Comparison of ENCODE assay signal across 8 cellular contexts in the genomic region with DNA sequence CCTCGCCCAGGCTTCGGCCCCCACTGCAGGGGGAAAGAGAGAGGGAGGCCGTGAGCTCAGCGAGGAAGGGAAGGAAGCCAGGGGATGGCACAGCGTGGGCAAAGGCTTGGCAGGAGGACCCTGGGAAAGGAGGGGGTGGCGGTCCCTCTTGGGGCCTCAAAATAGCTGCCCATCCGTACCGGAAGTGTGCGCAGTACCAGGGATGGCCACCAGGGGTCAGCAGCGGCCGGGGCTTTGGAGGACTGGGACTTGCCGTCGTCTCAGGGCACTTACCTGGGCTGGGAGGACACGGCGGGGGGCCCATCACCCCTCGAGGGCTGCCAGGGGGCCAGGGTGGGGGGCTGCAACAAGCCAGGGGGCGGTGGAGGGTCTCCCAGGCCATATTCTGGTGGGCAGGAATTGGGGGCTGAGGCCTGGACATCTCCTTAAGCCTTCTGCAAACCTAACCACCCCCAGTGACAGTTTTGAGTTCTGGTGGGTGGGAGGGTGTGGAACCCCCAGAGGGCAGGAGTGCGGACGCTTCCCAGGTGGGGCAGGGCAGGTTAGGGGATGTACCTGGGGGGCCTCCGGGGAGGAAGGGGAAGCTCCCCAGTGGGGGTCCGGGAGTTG. TPM values are rescaled to one million over a fixed set of nuclear protein-coding genes. Genes with fewer than 3 reads are reported as not detected.
DNase-seq lines count a peak whose midpoint lies in the region; ATAC-seq, FAIRE-seq and TF ChIP-seq lines count a peak whose summit lies in the region.

No MANE protein-coding gene starts in this region.

- H3K27ac Mint-ChIP-seq in chondrocyte (ENCODE audit: unreplicated experiment): no peak overlapping the region

- H3K27me3 ChIP-seq in right lobe of liver: no peaks in the 10 kb centered on the region

- FAIRE-seq in A549 (lab: Jason Lieb, UNC) (no peak), GM12891 (lab: Jason Lieb, UNC) (peak; percentile 73)

- H3K9me3 ChIP-seq in A549 (no peaks in the 10 kb centered on the region), right lobe of liver (no peaks in the 10 kb centered on the region)

- H3K4me1 ChIP-seq in A549: no peaks in the 10 kb centered on the region
- no peaks in the 10 kb centered on the region for H3K4me1 ChIP-seq in right lobe of liver

- H3K27ac ChIP-seq in A549: peak overlapping the region in 1 of 2 experiments; percentile 63; a peak in 2 of 6 replicates
- H3K27ac ChIP-seq in right lobe of liver: no peak overlapping the region

- no peaks in the 10 kb centered on the region for H3K27me3 Mint-ChIP-seq in chondrocyte (ENCODE audit: low read depth)

- intact Hi-C loops in right lobe of liver (cut with DNase I): no loop called here

- ATAC-seq in A549 (peak; percentile 80 to 89; a peak in 5 of 6 replicates), right lobe of liver (peak; percentile 75 to 88 (median 85)), HG02763 (IDR thresholded peaks at IDR 0.05; ENCODE audit: unreplicated experiment) (no peak)

- no peak overlapping the region for H3K4me2 ChIP-seq in A549

- peak; percentile 32 to 55 for DNase-seq in A549 (ENCODE audit: low read depth in 1 of 2, low spot score in 1 of 2)
- peak; percentile 83 for DNase-seq in GM12891 (ENCODE audit: insufficient read length, low spot score)
- DNase-seq in NCI-H2107 treated with DMSO at 0.1 percent for 48 hours (lab: John Stamatoyannopoulos, UW; ENCODE audit: unreplicated experiment): peak; percentile 12
- peak; percentile 93 for DNase-seq in activated CD4-positive, alpha-beta T cell treated with anti-CD3 and anti-CD28 coated beads for 48 hours
- no peak for DNase-seq in chondrocyte (ENCODE audit: low spot score)
- DNase-seq in right lobe of liver: peak; percentile 75 to 82 (median 79)
- DNase-seq in stimulated activated CD4-positive, alpha-beta T cell treated with anti-CD3 and anti-CD28 coated beads, Interleukin-4, amount 100 ng/mL, for 48 hours (ENCODE audit: low read depth in 2 of 2): peak; percentile 73 to 95

- CTCF ChIA-PET in A549 (lab: Yijun Ruan, JAX): interaction anchor here (0.5 to 2.8 kb wide), 15 partner anchors 9 to 525 kb away, joined by 3 to 21 read pairs (median 5); no protein-coding TSS in a partner anchor

- POLR2A ChIA-PET in A549 (lab: Yijun Ruan, JAX): no interaction called here

- TF ChIP-seq POLR2A in A549 (IDR thresholded peaks at IDR 0.05; ENCODE audit: low read length) (no peak), GM12891 (IDR thresholded peaks at IDR 0.05; ENCODE audit: low read depth, low read length) (no peak), right lobe of liver (IDR thresholded peaks at IDR 0.05) (no peak)

- no peaks in the 10 kb centered on the region for H3K4me1 Mint-ChIP-seq in chondrocyte (ENCODE audit: low read depth)

- WGBS in A549 (ENCODE audit: missing lambda C conversion rate): 31% methylated on average over 8 of the region's 21 CpGs
- WGBS in right lobe of liver (ENCODE audit: insufficient coverage, low coverage, low lambda C conversion rate, missing lambda C conversion rate): 20% methylated on average over 3 of the region's 21 CpGs

- H3K4me3 Mint-ChIP-seq in chondrocyte (ENCODE audit: unreplicated experiment): no peak overlapping the region

- TF ChIP-seq EP300 in A549 (IDR thresholded peaks at IDR 0.05): no peak

- H3K9me3 Mint-ChIP-seq in chondrocyte (ENCODE audit: low read depth): no peaks in the 10 kb centered on the region

- H3K36me3 Mint-ChIP-seq in chondrocyte (ENCODE audit: low read depth): no peaks in the 10 kb centered on the region

- no peaks in the 10 kb centered on the region for H3K36me3 ChIP-seq in right lobe of liver

- TF ChIP-seq RAD21 in A549 (conservative IDR thresholded peaks at IDR 0.05 in 1 of 2, IDR thresholded peaks at IDR 0.05 in 1 of 2): peak; percentile 77 to 79

- H3K4me3 ChIP-seq in A549 (no peak overlapping the region), right lobe of liver (no peak overlapping the region)

- TF ChIP-seq CTCF in A549 (IDR thresholded peaks at IDR 0.05) (peak; percentile 65), chondrocyte (IDR thresholded peaks at IDR 0.05) (peak; percentile 88), right lobe of liver (IDR thresholded peaks at IDR 0.05) (peak; percentile 81 to 96 (median 86))

TF ChIP-seq in A549, 52 proteins besides CTCF, POLR2A, EP300 and RAD21:
- no peak for TF ChIP-seq FOSL2 (IDR thresholded peaks at IDR 0.05)
- TF ChIP-seq FOSL2 (CRISPR knock-in tag; IDR thresholded peaks at IDR 0.05): no peak
- peak; percentile 60 for TF ChIP-seq SMC3 (IDR thresholded peaks at IDR 0.05)
TF ChIP-seq in A549: peak in this region for 1.

TF ChIP-seq in GM12891, 5 proteins besides CTCF, POLR2A, EP300 and RAD21:
- TF ChIP-seq TAF1 (IDR thresholded peaks at IDR 0.05; ENCODE audit: low read depth, low read length) (no peak), POU2F2 (IDR thresholded peaks at IDR 0.05; ENCODE audit: low read depth, low read length) (no peak), PAX5 (IDR thresholded peaks at IDR 0.05; ENCODE audit: insufficient read depth, low read length, severe bottlenecking) (no peak), SPI1 (IDR thresholded peaks at IDR 0.05; ENCODE audit: low read depth, low read length) (no peak), POLR2AphosphoS5 (IDR thresholded peaks at IDR 0.05; ENCODE audit: low read depth, low read length) (no peak)

RNA-seq across cellular contexts. Expression of a gene that starts 7.8 kb away (rescaled TPM):
- 18.3 and 19.3 TPM in 2 replicates for polyA plus RNA-seq in A549 (2011; rRNA removed)
- 43.3 and 54.9 TPM in 2 replicates for polyA plus RNA-seq in A549 (2012; cell fraction: cytosol; rRNA removed)
- polyA plus RNA-seq in A549 (2012; cell fraction: nucleus; rRNA removed): 141 and 184 TPM in 2 replicates
- 19.2 to 22.1 TPM (median 21.3 TPM) in 3 replicates for polyA plus RNA-seq in A549 (2017; fragmentation: RNase III; extraction: RNeasy Plus Mini Kit Qiagen cat#74134 plus additional on column Dnase treatment)
- 30.1 and 50.0 TPM in 2 replicates for polyA minus RNA-seq in A549 (2011; rRNA and poly(A)+ RNA removed)
- polyA plus RNA-seq in GM12891 (2012; ENCODE audit: low read depth, missing spikeins): 14.2 TPM
- total RNA-seq in chondrocyte: 21.9 to 27.1 TPM (median 26.0 TPM) in 3 replicates
- 10 to 100 TPM; 20.2 to 29.4 (median 22.2) TPM for total RNA-seq in right lobe of liver

RNA-seq across cellular contexts. Expression of a gene that starts 24.0 kb away (rescaled TPM):
- 0.10 and 0.20 TPM in 2 replicates for polyA plus RNA-seq in A549 (2011; rRNA removed)
- 0.26 and 0.54 TPM in 2 replicates for polyA plus RNA-seq in A549 (2012; cell fraction: cytosol; rRNA removed)
- 3.6 and 4.1 TPM in 2 replicates for polyA plus RNA-seq in A549 (2012; cell fraction: nucleus; rRNA removed)
- 0.13 to 0.31 TPM (median 0.29 TPM) in 3 replicates for polyA plus RNA-seq in A549 (2017; fragmentation: RNase III; extraction: RNeasy Plus Mini Kit Qiagen cat#74134 plus additional on column Dnase treatment)
- polyA minus RNA-seq in A549 (2011; rRNA and poly(A)+ RNA removed): 0.17 TPM in 1 of 2 replicates, not detected in the other
- 64.8 TPM for polyA plus RNA-seq in GM12891 (2012; ENCODE audit: low read depth, missing spikeins)
- 1.2 to 1.4 TPM in 2 of 3 replicates, not detected in the other for total RNA-seq in chondrocyte
- 1 to 10 TPM in 2 of 6 experiments, under 1 TPM in 2, not detected in 2; 0.24 to 2.1 (median 0.97) TPM for total RNA-seq in right lobe of liver

RNA-seq across cellular contexts. Expression of a gene that starts 45.8 kb away (rescaled TPM):
- polyA plus RNA-seq in A549 (2011; rRNA removed) (7.2 and 9.1 TPM in 2 replicates), A549 (2017; fragmentation: RNase III; extraction: RNeasy Plus Mini Kit Qiagen cat#74134 plus additional on column Dnase treatment) (10.6 to 12.3 TPM (median 11.5 TPM) in 3 replicates)
- 20.2 and 23.6 TPM in 2 replicates for polyA plus RNA-seq in A549 (2012; cell fraction: cytosol; rRNA removed)
- polyA plus RNA-seq in A549 (2012; cell fraction: nucleus; rRNA removed): 21.1 and 21.2 TPM in 2 replicates
- polyA minus RNA-seq in A549 (2011; rRNA and poly(A)+ RNA removed): 10.7 and 12.3 TPM in 2 replicates
- 14.7 TPM for polyA plus RNA-seq in GM12891 (2012; ENCODE audit: low read depth, missing spikeins)
- total RNA-seq in chondrocyte (14.5 to 29.6 TPM (median 14.6 TPM) in 3 replicates), right lobe of liver (10 to 100 TPM in 3 of 6 experiments, 1 to 10 TPM in 3; 6.0 to 12.2 (median 9.8) TPM)

RNA-seq across cellular contexts. Expression of a gene that starts 46.0 kb away (rescaled TPM):
- 23.4 and 24.3 TPM in 2 replicates for polyA plus RNA-seq in A549 (2011; rRNA removed)
- 47.4 and 49.6 TPM in 2 replicates for polyA plus RNA-seq in A549 (2012; cell fraction: cytosol; rRNA removed)
- 100 and 110 TPM in 2 replicates for polyA plus RNA-seq in A549 (2012; cell fraction: nucleus; rRNA removed)
- 30.0 to 32.3 TPM (median 30.6 TPM) in 3 replicates for polyA plus RNA-seq in A549 (2017; fragmentation: RNase III; extraction: RNeasy Plus Mini Kit Qiagen cat#74134 plus additional on column Dnase treatment)
- polyA minus RNA-seq in A549 (2011; rRNA and poly(A)+ RNA removed): 34.3 and 39.4 TPM in 2 replicates
- 119 TPM for polyA plus RNA-seq in GM12891 (2012; ENCODE audit: low read depth, missing spikeins)
- 64.8 to 68.9 TPM (median 66.5 TPM) in 3 replicates for total RNA-seq in chondrocyte
- 10 to 100 TPM; 13.8 to 21.2 (median 17.3) TPM for total RNA-seq in right lobe of liver

RNA-seq across cellular contexts. Expression of a gene that starts 57.1 kb away (rescaled TPM):
- polyA plus RNA-seq in A549 (2011; rRNA removed) (19.3 and 20.0 TPM in 2 replicates), A549 (2017; fragmentation: RNase III; extraction: RNeasy Plus Mini Kit Qiagen cat#74134 plus additional on column Dnase treatment) (24.1 to 24.8 TPM (median 24.6 TPM) in 3 replicates)
- 28.1 and 30.6 TPM in 2 replicates for polyA plus RNA-seq in A549 (2012; cell fraction: cytosol; rRNA removed)
- 30.0 and 32.7 TPM in 2 replicates for polyA plus RNA-seq in A549 (2012; cell fraction: nucleus; rRNA removed)
- 13.2 and 16.3 TPM in 2 replicates for polyA minus RNA-seq in A549 (2011; rRNA and poly(A)+ RNA removed)
- polyA plus RNA-seq in GM12891 (2012; ENCODE audit: low read depth, missing spikeins): 13.3 TPM
- total RNA-seq in chondrocyte (6.4 to 13.4 TPM (median 8.3 TPM) in 3 replicates), right lobe of liver (10 to 100 TPM in 1 of 6 experiments, 1 to 10 TPM in 5; 2.6 to 11.3 (median 5.4) TPM)
